Comparison of ENCODE assay signal across 11 cellular contexts in genomic region chr22:45867118-45867905, GRCh38.
A peak's percentile ranks its signal among the peaks of the same experiment; 100 is the strongest.
DNase-seq lines count a peak whose midpoint lies in the region; ATAC-seq and TF ChIP-seq lines count a peak whose summit lies in the region.
"Had no signal": no experiment of that assay in that cellular context is flagged by ENCODE, and none has a peak within 500 bp of the region (broad histone marks: within the 10 kb centered on the region; RNA-seq: fewer than 3 reads in every experiment).

No MANE protein-coding gene starts in this region.

- H3K27ac Mint-ChIP-seq in mesothelial cell of epicardium = no peak overlapping the region
- H3K27ac Mint-ChIP-seq: CD4-positive, CD25-positive, alpha-beta regulatory T cell had no signal

- peaks cover 21% of the 10 kb centered on the region for H3K4me1 Mint-ChIP-seq in mesothelial cell of epicardium

- H3K27ac ChIP-seq in ACC112 (ENCODE audit: low read depth, low read length) = no peak overlapping the region

- peaks cover 5% of the 10 kb centered on the region for H3K9me3 Mint-ChIP-seq in mesothelial cell of epicardium
- H3K9me3 Mint-ChIP-seq: activated naive CD4-positive, alpha-beta T cell treated with anti-CD3 and anti-CD28 coated beads, Interleukin-2, amount 50 U/mL, for 24 hours had no signal

- H3K27me3 Mint-ChIP-seq in mesothelial cell of epicardium (ENCODE audit: low read depth) = peaks cover 54% of the 10 kb centered on the region

- no peaks in the 10 kb centered on the region for H3K79me2 ChIP-seq in ACC112 (ENCODE audit: control insufficient read depth, insufficient read depth, low read length, unreplicated experiment)

- H3K4me3 ChIP-seq in ACC112 (ENCODE audit: low read depth, low read length) = peak overlapping the region; percentile 63
- H3K4me3 ChIP-seq in NT2/D1 (ENCODE audit: insufficient read length, low read depth) = peak overlapping the region; percentile 39
- peak overlapping the region; percentile 37 for H3K4me3 ChIP-seq in fibroblast of the aortic adventitia (ENCODE audit: low read depth, low read length)
- H3K4me3 ChIP-seq: K562 had no signal

- H3K4me1 ChIP-seq in ACC112 (ENCODE audit: control insufficient read depth, insufficient read depth, low read length, unreplicated experiment) = no peaks in the 10 kb centered on the region
- peaks cover 5% of the 10 kb centered on the region for H3K4me1 ChIP-seq in NT2/D1 (ENCODE audit: insufficient read depth, insufficient read length)

- ATAC-seq in HG03457 (IDR thresholded peaks at IDR 0.05; ENCODE audit: unreplicated experiment) (no peak), GM19023 (IDR thresholded peaks at IDR 0.05; ENCODE audit: unreplicated experiment) (no peak)
- ATAC-seq: K562 had no signal

- peak; percentile 25 for TF ChIP-seq CTCF in fibroblast of the aortic adventitia (IDR thresholded peaks at IDR 0.05; ENCODE audit: insufficient read depth, low read length)
- no peak for TF ChIP-seq CTCF in mesothelial cell of epicardium (IDR thresholded peaks at IDR 0.05; ENCODE audit: unreplicated experiment)

- H3K36me3 ChIP-seq in ACC112 (ENCODE audit: insufficient read depth, low read length) = no peaks in the 10 kb centered on the region
- no peaks in the 10 kb centered on the region for H3K36me3 ChIP-seq in NT2/D1 (ENCODE audit: insufficient read depth, insufficient read length, low read length)

- no peaks in the 10 kb centered on the region for H3K9me3 ChIP-seq in NT2/D1 (ENCODE audit: insufficient read depth, low read length)

- H3K36me3 Mint-ChIP-seq in mesothelial cell of epicardium = peaks cover 2% of the 10 kb centered on the region

- no peak overlapping the region for H2AFZ ChIP-seq in ACC112 (ENCODE audit: low read length, unreplicated experiment)

- H3K4me3 Mint-ChIP-seq in mesothelial cell of epicardium = peak overlapping the region; percentile 58
- H3K4me3 Mint-ChIP-seq: activated naive CD4-positive, alpha-beta T cell treated with anti-CD3 and anti-CD28 coated beads, Interleukin-2, amount 50 U/mL, for 24 hours; CD4-positive, CD25-positive, alpha-beta regulatory T cell had no signal

- H3K9ac ChIP-seq in NT2/D1 (ENCODE audit: insufficient read length, low read depth) = peak overlapping the region; percentile 56

- H3K27me3 ChIP-seq in ACC112 (ENCODE audit: insufficient read depth, low read length) = peaks cover 37% of the 10 kb centered on the region
- peaks cover 59% of the 10 kb centered on the region for H3K27me3 ChIP-seq in NT2/D1 (ENCODE audit: insufficient read depth, insufficient read length)

- DNase-seq in NT2/D1 (ENCODE audit: low read depth, low spot score) (no peak), fibroblast of the aortic adventitia (ENCODE audit: low read depth) (no peak), mesothelial cell of epicardium (ENCODE audit: low spot score in 2 of 2, unreplicated experiment in 2 of 2) (peak in 1 of 2 experiments; percentile 46), SW 1271 (lab: John Stamatoyannopoulos, UW) (no peak)
- no peak for DNase-seq in activated CD4-positive, CD25-positive, alpha-beta regulatory T cell treated with anti-CD3 and anti-CD28 coated beads, Interleukin-2, amount 50 U/mL, for 72 hours
- DNase-seq: CD4-positive, CD25-positive, alpha-beta regulatory T cell had no signal
